In the genomic region with DNA sequence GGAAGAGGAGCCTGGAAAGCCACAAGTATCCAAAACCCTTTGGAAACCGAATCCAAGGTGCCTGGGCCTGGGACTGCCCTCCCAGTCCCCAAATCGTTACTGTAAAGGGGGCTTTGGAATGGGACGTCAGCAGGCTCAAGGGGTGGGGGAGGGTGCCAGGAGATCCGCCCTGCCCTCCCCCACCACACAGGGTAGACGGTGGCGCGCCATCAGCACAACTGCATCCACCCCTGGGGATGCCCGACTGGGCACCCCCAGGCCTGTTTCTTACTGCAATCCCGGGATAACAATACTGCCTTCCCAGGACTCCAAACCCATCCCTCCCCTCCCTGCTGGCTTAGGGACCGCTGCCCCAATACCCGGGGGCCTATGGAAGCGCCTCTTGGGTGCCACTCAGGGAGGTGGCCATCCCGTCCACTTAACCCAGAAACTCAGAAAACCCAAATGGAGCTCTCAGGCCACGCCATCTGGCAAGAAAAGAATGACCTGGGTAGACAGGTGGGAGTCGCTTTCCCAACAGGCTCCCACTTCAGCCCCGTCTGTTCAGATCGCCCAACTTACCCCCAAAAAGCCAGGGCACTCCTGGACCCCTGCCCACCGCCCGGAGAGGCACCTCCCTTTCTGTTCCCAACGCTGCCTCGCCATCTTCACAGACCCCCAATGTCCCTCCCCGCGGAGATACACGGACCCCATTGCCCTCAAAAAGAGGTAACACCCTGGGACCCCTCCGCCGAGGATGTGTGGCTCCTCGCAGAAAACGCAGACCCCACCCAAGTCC, we compare ENCODE assay signal across 8 cellular contexts. TPM values are rescaled to one million over a fixed set of nuclear protein-coding genes. Genes with fewer than 3 reads are reported as not detected.
DNase-seq lines count a peak whose midpoint lies in the region; TF ChIP-seq lines count a peak whose summit lies in the region.

No MANE protein-coding gene starts in this region.

- H3K27me3 ChIP-seq in HUES48 (ENCODE audit: control insufficient read depth, insufficient read depth, low read length): peaks cover 16% of the 10 kb centered on the region

- H3K4me1 Mint-ChIP-seq in MCF 10A (ENCODE audit: insufficient read depth, unreplicated experiment) (peaks cover 5% of the 10 kb centered on the region), mesothelial cell of epicardium (peaks cover 36% of the 10 kb centered on the region)

- CTCF ChIA-PET in MCF 10A (lab: Yijun Ruan, JAX): interaction anchor here (0.6 kb wide), 2 partner anchors 132 to 158 kb away, joined by 3 to 4 read pairs; no protein-coding TSS in a partner anchor

- H3K27ac ChIP-seq in HUES48 (ENCODE audit: low read depth, low read length): peak overlapping the region; percentile 22

- no peaks in the 10 kb centered on the region for H3K36me3 ChIP-seq in HUES48 (ENCODE audit: control insufficient read depth, insufficient read depth, low read length)

- BruUV-seq in MCF 10A (replicated peaks; lab: Mats Ljungman, UMichigan): no TSS peak

- POLR2A ChIA-PET in MCF 10A (lab: Yijun Ruan, JAX): interaction anchor here (0.7 to 1.6 kb wide), 2 partner anchors 15 to 171 kb away, joined by 3 to 5 read pairs; no protein-coding TSS in a partner anchor

- intact Hi-C loops in MCF 10A (cut with micrococcal nuclease): no loop called here

- H3K4me3 Mint-ChIP-seq in MCF 10A (ENCODE audit: unreplicated experiment) (peak overlapping the region; percentile 80), mesothelial cell of epicardium (peak overlapping the region; percentile 91)

- H3K9ac ChIP-seq in HUES48 (ENCODE audit: low read depth, low read length): no peak overlapping the region

- no peaks in the 10 kb centered on the region for H3K27me3 Mint-ChIP-seq in MCF 10A (ENCODE audit: insufficient read depth, unreplicated experiment)
- H3K27me3 Mint-ChIP-seq in mesothelial cell of epicardium (ENCODE audit: low read depth): peaks cover 13% of the 10 kb centered on the region

- H3K36me3 Mint-ChIP-seq in MCF 10A (ENCODE audit: insufficient read depth, unreplicated experiment) (peaks cover 4% of the 10 kb centered on the region), mesothelial cell of epicardium (no peaks in the 10 kb centered on the region)

- H3K4me1 ChIP-seq in HUES48 (ENCODE audit: control insufficient read depth, insufficient read depth, low read length): peaks cover 37% of the 10 kb centered on the region

- peak overlapping the region; percentile 57 for H3K27ac Mint-ChIP-seq in MCF 10A (ENCODE audit: low read depth, unreplicated experiment)
- H3K27ac Mint-ChIP-seq in mesothelial cell of epicardium: peak overlapping the region; percentile 25

- H3K4me3 ChIP-seq in AG09309 (ENCODE audit: control insufficient read depth, low read depth, low read length) (peak overlapping the region; percentile 96), HUES48 (ENCODE audit: low read depth, low read length) (peak overlapping the region; percentile 80)

- DNase-seq in AG09309 (ENCODE audit: low read depth) (no peak), MCF 10A (ENCODE audit: unreplicated experiment) (peak; percentile 20), mesothelial cell of epicardium (ENCODE audit: low spot score in 2 of 2, unreplicated experiment in 2 of 2) (no peak), RPMI8226 (no peak), NCI-H526 (lab: John Stamatoyannopoulos, UW) (no peak), midbrain (lab: John Stamatoyannopoulos, UW) (no peak)
- no peak for DNase-seq in stimulated activated CD4-positive, alpha-beta T cell treated with anti-CD3 and anti-CD28 coated beads, Interleukin-15, amount 100 ng/mL, for 24 hours

- TF ChIP-seq CTCF in AG09309 (IDR thresholded peaks at IDR 0.05; ENCODE audit: control insufficient read depth, insufficient read depth, low read depth, low read length, missing control alignments) (no peak), MCF 10A (IDR thresholded peaks at IDR 0.05; ENCODE audit: unreplicated experiment) (no peak), mesothelial cell of epicardium (IDR thresholded peaks at IDR 0.05; ENCODE audit: unreplicated experiment) (no peak)

- H3K9me3 ChIP-seq in HUES48 (ENCODE audit: control insufficient read depth, insufficient read depth, low read length): no peaks in the 10 kb centered on the region

- H3K9me3 Mint-ChIP-seq in MCF 10A (ENCODE audit: unreplicated experiment) (no peaks in the 10 kb centered on the region), mesothelial cell of epicardium (no peaks in the 10 kb centered on the region)

RNA-seq across cellular contexts. Expression of a gene that starts 2.4 kb away (rescaled TPM):
- total RNA-seq in MCF 10A (2022) (27.0 and 45.5 TPM in 2 replicates), mesothelial cell of epicardium (22.0 to 24.1 TPM (median 23.5 TPM) in 3 replicates)

RNA-seq across cellular contexts. Expression of a gene that starts 12.7 kb away (rescaled TPM):
- total RNA-seq in MCF 10A (2022) (28.7 and 36.4 TPM in 2 replicates), mesothelial cell of epicardium (41.6 to 46.6 TPM (median 44.3 TPM) in 3 replicates)

RNA-seq across cellular contexts. Expression of a gene that starts 24.3 kb away (rescaled TPM):
- total RNA-seq in MCF 10A (2022): 38.9 and 39.5 TPM in 2 replicates
- total RNA-seq in mesothelial cell of epicardium: 59.4 to 67.2 TPM (median 62.0 TPM) in 3 replicates

RNA-seq across cellular contexts. Expression of a gene that starts 44.2 kb away (rescaled TPM):
- total RNA-seq in MCF 10A (2022) (6.8 and 6.9 TPM in 2 replicates), mesothelial cell of epicardium (14.2 to 17.2 TPM (median 15.5 TPM) in 3 replicates)

RNA-seq across cellular contexts. Expression of a gene that starts 44.2 kb away (rescaled TPM):
- total RNA-seq in MCF 10A (2022) (48.7 and 67.2 TPM in 2 replicates), mesothelial cell of epicardium (93.5 to 97.7 TPM (median 93.5 TPM) in 3 replicates)
